Comparison of ENCODE assay signal across 1 cellular context in genomic region chr16:1957434-1958142, GRCh38.
TF ChIP-seq lines count a peak whose summit lies in the region.
"Not testable (repeated sequence)": the region's sequence is repeated elsewhere in the genome, so short reads cannot be mapped to it uniquely, and the experiment has no call there.

No MANE protein-coding gene starts in this region.

TF ChIP-seq in K562, 482 proteins besides CTCF, POLR2A, EP300 and RAD21:
- TF ChIP-seq SUPT5H (IDR thresholded peaks at IDR 0.05) (peak; percentile 66), KDM5B (IDR thresholded peaks at IDR 0.05; ENCODE audit: insufficient replicate concordance, low read depth, low read length) (peak; percentile 34), ZBTB33 (CRISPR knock-in tag; IDR thresholded peaks at IDR 0.05) (peak; percentile 98), RBFOX2 (IDR thresholded peaks at IDR 0.05; ENCODE audit: low read depth, low read length) (peak; percentile 42; the same call in 1 of the 2 replicates), TRIM24 (IDR thresholded peaks at IDR 0.05) (peak in 1 of 2 experiments; percentile 34; a peak in 1 of 4 replicates), NFYB (IDR thresholded peaks at IDR 0.05; ENCODE audit: extremely low read depth, insufficient read length) (peak; percentile 16), ATF3 (IDR thresholded peaks at IDR 0.05) (peak; percentile 23; the same call in 1 of the 2 replicates), POLR2G (IDR thresholded peaks at IDR 0.05; ENCODE audit: low read depth, low read length) (peak; percentile 24; the same call in 1 of the 2 replicates), POLR2AphosphoS5 (IDR thresholded peaks at IDR 0.05; ENCODE audit: control insufficient read depth, insufficient read depth, low read depth, low read length) (0 out of 2 replicates have a peak, but pooled peaks have one; percentile 20)
- not testable (repeated sequence) for TF ChIP-seq ATF3 (CRISPR knock-in tag; conservative IDR thresholded peaks at IDR 0.05)
